Comparison of ENCODE assay signal across 17 cellular contexts in the genomic region with DNA sequence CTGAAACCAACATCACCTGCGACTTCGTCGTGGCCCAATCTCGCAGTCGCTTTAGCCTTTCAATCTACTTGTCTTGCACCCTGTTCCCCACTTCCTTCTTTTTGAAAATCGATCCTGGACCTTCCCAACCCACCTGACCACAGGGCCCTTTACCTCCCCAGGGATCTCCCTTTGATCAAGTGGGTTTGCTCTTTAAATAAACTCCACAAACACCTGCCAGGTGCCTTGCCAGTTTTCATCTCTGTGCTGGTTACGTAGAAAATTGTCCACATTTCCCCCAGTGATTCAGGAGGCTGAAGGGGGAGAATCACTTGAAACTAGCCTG. TPM values are rescaled to one million over a fixed set of nuclear protein-coding genes. Genes with fewer than 3 reads are reported as not detected.
A peak's percentile ranks its signal among the peaks of the same experiment; 100 is the strongest.
DNase-seq lines count a peak whose midpoint lies in the region; ATAC-seq lines count a peak whose summit lies in the region.
"Had no signal": no experiment of that assay in that cellular context is flagged by ENCODE, and none has a peak within 500 bp of the region (broad histone marks: within the 10 kb centered on the region; RNA-seq: fewer than 3 reads in every experiment).

No MANE protein-coding gene starts in this region.

- H3K56ac ChIP-seq in mesendoderm (ENCODE audit: low read length): peak overlapping the region; percentile 22

- H3K9me3 Mint-ChIP-seq in T-helper 1 cell treated with Interleukin-12 subunit alpha and Interleukin-12 subunit beta and Interleukin-4 antibody, amounts not matched to agents 30 μg/mL and 1 μg/mL, for 36 hours: no peaks in the 10 kb centered on the region
- H3K9me3 Mint-ChIP-seq: activated naive CD4-positive, alpha-beta T cell treated with anti-CD3 and anti-CD28 coated beads for 36 hours; CD8-positive, alpha-beta T cell; mesothelial cell of epicardium had no signal

- peak overlapping the region; percentile 5 for H2BK5ac ChIP-seq in mesendoderm (ENCODE audit: low read length)

- no peak overlapping the region for H3K27ac Mint-ChIP-seq in T-helper 1 cell treated with Interleukin-12 subunit alpha and Interleukin-12 subunit beta and Interleukin-4 antibody, amounts not matched to agents 30 μg/mL and 1 μg/mL, for 36 hours
- H3K27ac Mint-ChIP-seq: activated naive CD4-positive, alpha-beta T cell treated with anti-CD3 and anti-CD28 coated beads for 36 hours; CD8-positive, alpha-beta T cell; mesothelial cell of epicardium had no signal

- no CpG with 5 or more reads among the region's 7 CpGs for WGBS in mesendoderm (ENCODE audit: extremely low coverage, insufficient coverage, low lambda C conversion rate)

- no peak overlapping the region for H3K9ac ChIP-seq in mesendoderm (ENCODE audit: low read length)

- H2BK15ac ChIP-seq in mesendoderm (replicated peaks; ENCODE audit: low read depth): no peak overlapping the region

- DNase-seq in T-helper 1 cell (no peak), NCI-H146 treated with DMSO at 0.1 percent for 48 hours (lab: John Stamatoyannopoulos, UW; ENCODE audit: unreplicated experiment) (peak; percentile 35), mesendoderm (no peak), dedifferentiated amniotic fluid mesenchymal stem cell (ENCODE audit: extremely low spot score) (no peak)
- DNase-seq: CD8-positive, alpha-beta T cell; colonic mucosa; NCI-H1092 treated with DMSO at 0.1 percent for 48 hours; occipital lobe; T-helper 9 cell had no signal

- H3K4me1 Mint-ChIP-seq in T-helper 1 cell treated with Interleukin-12 subunit alpha and Interleukin-12 subunit beta and Interleukin-4 antibody, amounts not matched to agents 30 μg/mL and 1 μg/mL, for 36 hours (ENCODE audit: low read depth): peaks cover 10% of the 10 kb centered on the region

- no peak overlapping the region for H4K5ac ChIP-seq in mesendoderm (ENCODE audit: low read length)

- peak; percentile 3 for ATAC-seq in GM19025 (IDR thresholded peaks at IDR 0.05; ENCODE audit: low read depth, unreplicated experiment)
- ATAC-seq in GM19035 (IDR thresholded peaks at IDR 0.05; ENCODE audit: unreplicated experiment): no peak
- ATAC-seq in HG03520 (IDR thresholded peaks at IDR 0.05; ENCODE audit: unreplicated experiment): no peak
- ATAC-seq: CD8-positive, alpha-beta T cell had no signal

- H3K4me1 ChIP-seq in mesendoderm (ENCODE audit: control insufficient read depth, low read depth, low read length): no peaks in the 10 kb centered on the region
- H3K4me1 ChIP-seq: colonic mucosa, vagina had no signal

- peak overlapping the region; percentile 13 for H3K4me3 Mint-ChIP-seq in T-helper 1 cell treated with Interleukin-12 subunit alpha and Interleukin-12 subunit beta and Interleukin-4 antibody, amounts not matched to agents 30 μg/mL and 1 μg/mL, for 36 hours
- H3K4me3 Mint-ChIP-seq: activated naive CD4-positive, alpha-beta T cell treated with anti-CD3 and anti-CD28 coated beads for 36 hours; CD8-positive, alpha-beta T cell; mesothelial cell of epicardium had no signal

- no peaks in the 10 kb centered on the region for H3K36me3 Mint-ChIP-seq in T-helper 1 cell treated with Interleukin-12 subunit alpha and Interleukin-12 subunit beta and Interleukin-4 antibody, amounts not matched to agents 30 μg/mL and 1 μg/mL, for 36 hours (ENCODE audit: low read depth)
- H3K36me3 Mint-ChIP-seq: CD8-positive, alpha-beta T cell; mesothelial cell of epicardium had no signal

- no peak overlapping the region for H2AK5ac ChIP-seq in mesendoderm (ENCODE audit: low read length)

- H3K27me3 Mint-ChIP-seq in T-helper 1 cell treated with Interleukin-12 subunit alpha and Interleukin-12 subunit beta and Interleukin-4 antibody, amounts not matched to agents 30 μg/mL and 1 μg/mL, for 36 hours (ENCODE audit: low read depth): peaks cover 56% of the 10 kb centered on the region

- H4K8ac ChIP-seq in mesendoderm (ENCODE audit: low read depth, low read length): no peak overlapping the region

- no peaks in the 10 kb centered on the region for H3K79me2 ChIP-seq in mesendoderm (ENCODE audit: control insufficient read depth, insufficient read depth, low read length)

- no peaks in the 10 kb centered on the region for H3K79me1 ChIP-seq in mesendoderm (ENCODE audit: low read length)

- no peak overlapping the region for H3K23ac ChIP-seq in mesendoderm (ENCODE audit: low read length)

- H3K4me2 ChIP-seq in mesendoderm (ENCODE audit: low read length): no peak overlapping the region

- no peak overlapping the region for H2BK120ac ChIP-seq in mesendoderm (ENCODE audit: low read depth, low read length)

- no peak overlapping the region for H3K27ac ChIP-seq in mesendoderm (ENCODE audit: low read depth, low read length)
- H3K27ac ChIP-seq: colonic mucosa, HL-60, vagina had no signal

- H3K4ac ChIP-seq in mesendoderm (ENCODE audit: low read depth, low read length): no peak overlapping the region

- no peak overlapping the region for H3K18ac ChIP-seq in mesendoderm (ENCODE audit: low read length)

- no peaks in the 10 kb centered on the region for H3K27me3 ChIP-seq in mesendoderm (ENCODE audit: insufficient read depth, low read length, poor library complexity)
- H3K27me3 ChIP-seq: colonic mucosa, vagina had no signal

- H3K4me3 ChIP-seq in mesendoderm (ENCODE audit: low read length): no peak overlapping the region
- H3K4me3 ChIP-seq: colonic mucosa, vagina had no signal

- no peaks in the 10 kb centered on the region for H3K36me3 ChIP-seq in mesendoderm (ENCODE audit: control insufficient read depth, insufficient read depth, low read length)
- H3K36me3 ChIP-seq: colonic mucosa, vagina had no signal

RNA-seq across cellular contexts. Expression of gene RAB20, which starts 14.5 kb away (rescaled TPM):
- polyA plus RNA-seq in mesendoderm (2013, experiment 1 of 2): 30.9 TPM
- 30.6 TPM for polyA plus RNA-seq in mesendoderm (2013, experiment 2 of 2)

RNA-seq across cellular contexts. Expression of gene NAXD, which starts 39.3 kb away (rescaled TPM):
- 22.1 TPM for polyA plus RNA-seq in mesendoderm (2013, experiment 1 of 2)
- polyA plus RNA-seq in mesendoderm (2013, experiment 2 of 2): 22.1 TPM
